ENCODE assay signal across 8 cellular contexts in the genomic region with DNA sequence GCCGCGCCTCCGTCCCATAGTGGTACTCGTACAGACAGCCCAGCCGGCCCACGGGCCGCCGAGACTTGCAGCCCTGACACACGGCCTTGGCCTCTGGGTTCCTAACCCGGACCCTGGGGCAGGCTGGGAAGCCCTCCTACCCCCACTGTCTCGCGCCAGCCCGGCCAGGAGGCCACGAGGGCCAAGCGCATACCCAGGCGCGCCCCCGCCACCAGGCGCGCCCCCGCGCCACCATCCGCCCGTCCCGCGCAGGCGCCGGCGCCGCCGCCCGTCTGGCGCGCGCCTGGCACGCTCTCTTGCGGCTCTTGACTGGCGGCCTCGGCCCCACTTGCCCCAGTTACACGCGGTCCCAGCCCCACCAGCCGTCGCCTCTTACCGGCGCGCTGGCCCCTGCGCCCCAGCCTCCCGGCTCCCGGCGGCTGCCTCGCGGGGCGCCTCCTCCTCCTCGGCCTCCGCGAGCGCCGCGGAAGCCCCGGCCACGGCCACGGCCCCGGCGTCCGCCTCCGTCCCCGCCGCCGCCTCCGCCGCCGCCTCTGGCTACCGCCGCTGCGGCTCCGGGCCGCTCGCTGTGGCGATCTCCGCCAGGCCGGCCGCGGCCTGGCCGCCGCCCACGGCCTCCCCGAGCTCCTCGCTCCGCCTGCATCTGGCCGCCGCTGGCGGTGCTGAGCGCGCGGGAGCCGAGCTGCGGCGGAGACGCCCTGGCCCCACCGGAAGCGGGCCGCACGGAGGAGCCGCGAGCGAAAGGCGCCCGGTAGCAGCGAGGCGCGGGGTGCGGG. TPM values are rescaled to one million over a fixed set of nuclear protein-coding genes. Genes with fewer than 3 reads are reported as not detected.
DNase-seq lines count a peak whose midpoint lies in the region; ATAC-seq and TF ChIP-seq lines count a peak whose summit lies in the region.

No MANE protein-coding gene starts in this region.

- no peaks in the 10 kb centered on the region for H4K20me1 ChIP-seq in OCI-LY7 (ENCODE audit: insufficient read depth, low read length)

- intact Hi-C loops in Calu3 (cut with micrococcal nuclease; ENCODE audit: unreplicated experiment) = no loop called here
- intact Hi-C loops in OCI-LY7 (cut with micrococcal nuclease; ENCODE audit: unreplicated experiment) = loop anchor here (2.0 to 10.0 kb wide), 4 partner anchors 62 to 851 kb away; partner anchors contain the start of genes EMC7, LPCAT4 and SLC12A6

- CTCF ChIA-PET in Calu3 (lab: Charles Lee) (no interaction called here), OCI-LY7 (lab: Charles Lee; ENCODE audit: unreplicated experiment) (interaction anchor here (0.6 kb wide), 2 partner anchors 21 to 1159 kb away, joined by 3 to 4 read pairs; no protein-coding TSS in a partner anchor)

- H3K27ac Mint-ChIP-seq in Calu3 (ENCODE audit: unreplicated experiment) = no peak overlapping the region
- peak overlapping the region; percentile 96 for H3K27ac Mint-ChIP-seq in activated T-cell treated with anti-CD3 and anti-CD28 coated beads, Interleukin-2, amount 50 U/mL, for 24 hours

- H3K9me3 Mint-ChIP-seq in Calu3 (ENCODE audit: low read depth, unreplicated experiment) = no peaks in the 10 kb centered on the region
- no peaks in the 10 kb centered on the region for H3K9me3 Mint-ChIP-seq in activated T-cell treated with anti-CD3 and anti-CD28 coated beads, Interleukin-2, amount 50 U/mL, for 24 hours

- peaks cover 7% of the 10 kb centered on the region for H3K36me3 Mint-ChIP-seq in Calu3 (ENCODE audit: insufficient read depth, unreplicated experiment)
- peaks cover 6% of the 10 kb centered on the region for H3K36me3 Mint-ChIP-seq in activated T-cell treated with anti-CD3 and anti-CD28 coated beads, Interleukin-2, amount 50 U/mL, for 24 hours (ENCODE audit: low read depth)

- no peaks in the 10 kb centered on the region for H3K27me3 Mint-ChIP-seq in Calu3 (ENCODE audit: unreplicated experiment)
- H3K27me3 Mint-ChIP-seq in activated T-cell treated with anti-CD3 and anti-CD28 coated beads, Interleukin-2, amount 50 U/mL, for 24 hours = no peaks in the 10 kb centered on the region

- peaks cover 7% of the 10 kb centered on the region for H3K4me1 Mint-ChIP-seq in Calu3 (ENCODE audit: low read depth, unreplicated experiment)
- peaks cover 47% of the 10 kb centered on the region for H3K4me1 Mint-ChIP-seq in activated T-cell treated with anti-CD3 and anti-CD28 coated beads, Interleukin-2, amount 50 U/mL, for 24 hours (ENCODE audit: low read depth)

- peak overlapping the region; percentile 66 for H3K4me3 Mint-ChIP-seq in Calu3 (ENCODE audit: low read depth, unreplicated experiment)
- peak overlapping the region; percentile 88 for H3K4me3 Mint-ChIP-seq in activated T-cell treated with anti-CD3 and anti-CD28 coated beads, Interleukin-2, amount 50 U/mL, for 24 hours

- H3K9me3 ChIP-seq in OCI-LY7 (ENCODE audit: low read length) (no peaks in the 10 kb centered on the region), muscle layer of duodenum (ENCODE audit: control insufficient read depth in 1 of 2, low read length in 2 of 2) (no peaks in the 10 kb centered on the region)

- H3K36me3 ChIP-seq in OCI-LY7 (ENCODE audit: insufficient read depth, low read length) = no peaks in the 10 kb centered on the region
- no peaks in the 10 kb centered on the region for H3K36me3 ChIP-seq in muscle layer of duodenum (ENCODE audit: control insufficient read depth in 1 of 2, insufficient read depth in 2 of 2, low read length in 2 of 2)

- ATAC-seq in GM21360 (IDR thresholded peaks at IDR 0.05; ENCODE audit: unreplicated experiment) = peak; percentile 66
- peak; percentile 88 for ATAC-seq in esophagus mucosa

- TF ChIP-seq CTCF in Calu3 (IDR thresholded peaks at IDR 0.05; ENCODE audit: unreplicated experiment) = no peak
- TF ChIP-seq CTCF in OCI-LY7 (conservative IDR thresholded peaks at IDR 0.05; ENCODE audit: low read length) = no peak

- no peaks in the 10 kb centered on the region for H3K27me3 ChIP-seq in muscle layer of duodenum (ENCODE audit: low read depth, low read length)

- peak overlapping the region; percentile 100 for H2AFZ ChIP-seq in OCI-LY7 (ENCODE audit: low read length)

- POLR2A ChIA-PET in OCI-LY7 (lab: Charles Lee) = interaction anchor here (0.6 to 0.8 kb wide), 2 partner anchors 290 to 299 kb away, joined by 3 read pairs; partner anchors contain the start of gene SLC12A6

- H3K4me1 ChIP-seq in OCI-LY7 (ENCODE audit: insufficient read depth, low read length, poor library complexity, severe bottlenecking) (peaks cover 21% of the 10 kb centered on the region), muscle layer of duodenum (ENCODE audit: control insufficient read depth in 1 of 2, insufficient read depth in 2 of 2, low read length in 2 of 2) (peaks cover 0 to 5% of the 10 kb centered on the region in 2 donors)

- H3K4me3 ChIP-seq in OCI-LY7 (ENCODE audit: low read depth, low read length, poor library complexity, severe bottlenecking) (peak overlapping the region; percentile 81), muscle layer of duodenum (ENCODE audit: low read depth in 1 of 2, low read length in 2 of 2) (peak overlapping the region; percentile 72 to 76)

- H3K9me2 ChIP-seq in OCI-LY7 (ENCODE audit: insufficient read depth, low read length) = no peaks in the 10 kb centered on the region

- no TSS peak for BruUV-seq in Calu3 (replicated peaks; lab: Mats Ljungman, UMichigan)
- BruUV-seq in OCI-LY7 (replicated peaks; lab: Mats Ljungman, UMichigan) = no TSS peak

- DNase-seq in Calu3 = peak; percentile 44
- DNase-seq in HT-29 (ENCODE audit: low spot score) = peak; percentile 74
- peak; percentile 84 for DNase-seq in OCI-LY7 (ENCODE audit: low spot score)
- DNase-seq in activated T-cell treated with anti-CD3 and anti-CD28 coated beads, Interleukin-2, amount 50 U/mL, for 24 hours = peak; percentile 89
- peak; percentile 32 to 75 for DNase-seq in stimulated activated CD8-positive, alpha-beta memory T cell treated with anti-CD3 and anti-CD28 coated beads, Interleukin-7, amount 100 ng/mL, for 4 hours (ENCODE audit: low read depth in 2 of 2)

- H3K79me2 ChIP-seq in OCI-LY7 (ENCODE audit: insufficient read depth, low read depth, low read length) = peaks cover 11% of the 10 kb centered on the region; the same call in 1 of the 2 replicates

- H3K4me2 ChIP-seq in OCI-LY7 (ENCODE audit: low read length) = peak overlapping the region; percentile 79

- H3K27ac ChIP-seq in OCI-LY7 (ENCODE audit: low read depth, low read length, poor library complexity, severe bottlenecking) (peak overlapping the region; percentile 58), muscle layer of duodenum (ENCODE audit: low read length) (peak overlapping the region; percentile 73)

RNA-seq across cellular contexts. Expression of gene AVEN, which starts 0.4 kb away (rescaled TPM):
- 2.8 and 3.1 TPM in 2 replicates for total RNA-seq in Calu3 (2022)
- 11.9 and 15.0 TPM in 2 replicates for total RNA-seq in HT-29 (2014; rRNA removed; shearing (Covaris generic))
- 6.3 and 8.3 TPM in 2 replicates for total RNA-seq in OCI-LY7 (2014; rRNA removed; shearing (Covaris generic))
- total RNA-seq in OCI-LY7 (2022) = 11.6 and 13.5 TPM in 2 replicates
- total RNA-seq in esophagus mucosa = 15.1 TPM

Comparison
In these comparisons a context has a peak if more than half of its experiments do, and no peak if none do; other contexts are left out.
1. Peak in every context shown above with its lines: DNase-seq, ATAC-seq, H3K4me3 ChIP-seq and H3K27ac ChIP-seq.